Comparison of ENCODE assay signal across 8 cellular contexts in the genomic region with DNA sequence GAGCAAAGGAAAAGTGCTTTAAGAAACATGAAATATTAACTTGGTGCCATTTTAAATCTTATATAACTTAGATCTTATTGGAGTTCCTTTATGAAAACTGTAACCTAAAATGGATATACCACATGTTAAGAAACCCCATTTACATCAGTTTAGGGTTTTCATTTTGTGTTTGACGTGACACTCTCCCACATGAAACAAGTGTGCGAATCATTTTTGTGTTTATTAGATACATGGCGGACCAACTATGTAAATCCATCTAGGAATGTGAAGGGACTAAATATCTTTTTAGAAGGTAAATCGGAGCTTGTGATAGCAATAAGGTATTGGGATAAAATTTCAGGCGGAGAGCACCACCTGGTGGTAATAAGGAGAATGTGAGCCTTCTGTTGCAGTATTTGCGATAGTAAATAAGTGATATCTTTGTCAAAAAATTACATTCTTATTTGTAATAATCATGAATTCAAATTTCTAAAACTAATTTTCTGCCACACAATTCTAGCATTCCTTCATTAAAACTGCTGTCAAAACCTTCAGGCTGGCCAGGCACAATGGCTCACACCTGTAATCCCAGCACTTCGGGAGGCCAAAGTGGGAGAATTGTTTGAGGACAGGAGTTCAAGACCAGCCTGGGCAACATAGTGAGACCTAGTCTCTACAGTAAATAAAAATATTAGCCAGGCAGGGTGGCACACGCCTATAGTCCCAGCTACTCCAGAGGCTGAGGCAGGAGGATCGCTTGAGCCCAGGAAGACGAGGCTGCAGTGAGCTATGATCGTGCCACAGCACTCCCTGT. TPM values are rescaled to one million over a fixed set of nuclear protein-coding genes. Genes with fewer than 3 reads are reported as not detected.
DNase-seq lines count a peak whose midpoint lies in the region; ATAC-seq, FAIRE-seq and TF ChIP-seq lines count a peak whose summit lies in the region.

No MANE protein-coding gene starts in this region.

- H3K27ac Mint-ChIP-seq in CD4-positive, CD25-positive, alpha-beta regulatory T cell, result peak overlapping the region; percentile 89 to 98 (median 95)
- H3K27ac Mint-ChIP-seq in activated T-helper 1 cell treated with anti-CD3 and anti-CD28 coated beads, Interleukin-12 subunit alpha, Interleukin-12 subunit beta, Interleukin-2, Interleukin-4 antibody, amounts not matched to agents 30 ng/mL and 10 ng/mL and 1 ng/mL, durations not matched to agents 14 hours and 24 hours and 36 hours, result peak overlapping the region; percentile 94

- peak overlapping the region; percentile 99 for H3K27ac ChIP-seq in CD4-positive, CD25-positive, alpha-beta regulatory T cell (ENCODE audit: insufficient read depth, low read length, poor library complexity, severe bottlenecking)
- H3K27ac ChIP-seq in foreskin keratinocyte, result no peak overlapping the region

- no peaks in the 10 kb centered on the region for H3K9me3 ChIP-seq in CD4-positive, CD25-positive, alpha-beta regulatory T cell (ENCODE audit: control insufficient read depth in 2 of 2, low read length in 2 of 2)

- peak; percentile 90 for TF ChIP-seq CTCF in foreskin keratinocyte (conservative IDR thresholded peaks at IDR 0.05)

- peak overlapping the region; percentile 23 to 77 (median 49) for H3K4me3 Mint-ChIP-seq in CD4-positive, CD25-positive, alpha-beta regulatory T cell
- peak overlapping the region; percentile 70 for H3K4me3 Mint-ChIP-seq in activated T-helper 1 cell treated with anti-CD3 and anti-CD28 coated beads, Interleukin-12 subunit alpha, Interleukin-12 subunit beta, Interleukin-2, Interleukin-4 antibody, amounts not matched to agents 30 ng/mL and 10 ng/mL and 1 ng/mL, durations not matched to agents 14 hours and 24 hours and 36 hours

- DNase-seq in CD4-positive, CD25-positive, alpha-beta regulatory T cell, result peak; percentile 42 to 83 (median 75)
- DNase-seq in GM19239 (ENCODE audit: insufficient read length, low spot score) (no peak), NCI-H446 treated with DMSO at 0.1 percent for 48 hours (lab: John Stamatoyannopoulos, UW) (peak; percentile 15), foreskin keratinocyte (peak in 1 of 2 donors; percentile 38), pulmonary artery endothelial cell (ENCODE audit: low read depth, low spot score) (peak; percentile 29), NK-92 (lab: John Stamatoyannopoulos, UW; ENCODE audit: unreplicated experiment) (no peak)
- no peak for DNase-seq in activated T-helper 1 cell treated with anti-CD3 and anti-CD28 coated beads, Interleukin-12 subunit alpha, Interleukin-12 subunit beta, Interleukin-2, Interleukin-4 antibody, amounts not matched to agents 30 ng/mL and 10 ng/mL and 1 ng/mL, durations not matched to agents 14 hours and 24 hours and 36 hours (ENCODE audit: low spot score)

- ATAC-seq in CD4-positive, CD25-positive, alpha-beta regulatory T cell (ENCODE audit: low read depth in 2 of 2), result peak; percentile 54 to 63
- ATAC-seq in foreskin keratinocyte (no peak), GM19467 (IDR thresholded peaks at IDR 0.05; ENCODE audit: unreplicated experiment) (no peak)

- peak overlapping the region; percentile 69 for H3K4me3 ChIP-seq in CD4-positive, CD25-positive, alpha-beta regulatory T cell (ENCODE audit: low read depth, low read length)

- intact Hi-C loops in activated T-helper 1 cell treated with anti-CD3 and anti-CD28 coated beads, Interleukin-12 subunit alpha, Interleukin-12 subunit beta, Interleukin-2, Interleukin-4 antibody, amounts not matched to agents 30 ng/mL and 10 ng/mL and 1 ng/mL, durations not matched to agents 14 hours and 24 hours and 36 hours (cut with micrococcal nuclease), result loop anchor here (1.0 to 5.0 kb wide), 10 partner anchors 24 to 326 kb away; partner anchors contain the start of genes COL9A2, SMAP2 and ZMPSTE24

- FAIRE-seq in GM19239 (lab: Jason Lieb, UNC), result peak; percentile 93

- peaks cover 21% of the 10 kb centered on the region for H3K36me3 Mint-ChIP-seq in CD4-positive, CD25-positive, alpha-beta regulatory T cell
- peaks cover 43% of the 10 kb centered on the region for H3K36me3 Mint-ChIP-seq in activated T-helper 1 cell treated with anti-CD3 and anti-CD28 coated beads, Interleukin-12 subunit alpha, Interleukin-12 subunit beta, Interleukin-2, Interleukin-4 antibody, amounts not matched to agents 30 ng/mL and 10 ng/mL and 1 ng/mL, durations not matched to agents 14 hours and 24 hours and 36 hours (ENCODE audit: low read depth)

- H3K27me3 Mint-ChIP-seq in CD4-positive, CD25-positive, alpha-beta regulatory T cell, result no peaks in the 10 kb centered on the region
- no peaks in the 10 kb centered on the region for H3K27me3 Mint-ChIP-seq in activated T-helper 1 cell treated with anti-CD3 and anti-CD28 coated beads, Interleukin-12 subunit alpha, Interleukin-12 subunit beta, Interleukin-2, Interleukin-4 antibody, amounts not matched to agents 30 ng/mL and 10 ng/mL and 1 ng/mL, durations not matched to agents 14 hours and 24 hours and 36 hours (ENCODE audit: insufficient read depth)

- H3K9me3 Mint-ChIP-seq in CD4-positive, CD25-positive, alpha-beta regulatory T cell, result peaks cover 0 to 3% (median 0%) of the 10 kb centered on the region in 7 donors
- H3K9me3 Mint-ChIP-seq in activated T-helper 1 cell treated with anti-CD3 and anti-CD28 coated beads, Interleukin-12 subunit alpha, Interleukin-12 subunit beta, Interleukin-2, Interleukin-4 antibody, amounts not matched to agents 30 ng/mL and 10 ng/mL and 1 ng/mL, durations not matched to agents 14 hours and 24 hours and 36 hours, result no peaks in the 10 kb centered on the region

- H3K36me3 ChIP-seq in CD4-positive, CD25-positive, alpha-beta regulatory T cell (ENCODE audit: control insufficient read depth, insufficient read depth, low read length), result peaks cover 46% of the 10 kb centered on the region

- peaks cover 40 to 79% (median 62%) of the 10 kb centered on the region in 4 donors for H3K4me1 Mint-ChIP-seq in CD4-positive, CD25-positive, alpha-beta regulatory T cell
- H3K4me1 Mint-ChIP-seq in activated T-helper 1 cell treated with anti-CD3 and anti-CD28 coated beads, Interleukin-12 subunit alpha, Interleukin-12 subunit beta, Interleukin-2, Interleukin-4 antibody, amounts not matched to agents 30 ng/mL and 10 ng/mL and 1 ng/mL, durations not matched to agents 14 hours and 24 hours and 36 hours (ENCODE audit: low read depth), result peaks cover 75% of the 10 kb centered on the region

- peaks cover 56% of the 10 kb centered on the region for H3K4me1 ChIP-seq in CD4-positive, CD25-positive, alpha-beta regulatory T cell (ENCODE audit: control insufficient read depth, insufficient read depth, low read length, poor library complexity, severe bottlenecking)
- H3K4me1 ChIP-seq in foreskin keratinocyte, result no peaks in the 10 kb centered on the region

- H3K27me3 ChIP-seq in CD4-positive, CD25-positive, alpha-beta regulatory T cell (ENCODE audit: control insufficient read depth, insufficient read depth, low read length), result no peaks in the 10 kb centered on the region
- H3K27me3 ChIP-seq in foreskin keratinocyte, result no peaks in the 10 kb centered on the region

RNA-seq across cellular contexts. Expression of gene SMAP2, which starts 31.3 kb away (rescaled TPM):
- 341 TPM for total RNA-seq in CD4-positive, CD25-positive, alpha-beta regulatory T cell
- 100 to 1,000 TPM; 297 to 472 (median 407) TPM for polyA plus RNA-seq in CD4-positive, CD25-positive, alpha-beta regulatory T cell
- 196 and 201 TPM in 2 replicates for total RNA-seq in activated T-helper 1 cell treated with anti-CD3 and anti-CD28 coated beads, Interleukin-12 subunit alpha, Interleukin-12 subunit beta, Interleukin-2, Interleukin-4 antibody, amounts not matched to agents 30 ng/mL and 10 ng/mL and 1 ng/mL, durations not matched to agents 14 hours and 24 hours and 36 hours
- total RNA-seq in foreskin keratinocyte (20.4 and 20.9 TPM in 2 replicates), pulmonary artery endothelial cell (6.4 and 9.4 TPM in 2 replicates)
- polyA plus RNA-seq in foreskin keratinocyte, result 15.8 and 18.5 TPM in 2 replicates

RNA-seq across cellular contexts. Expression of gene ZFP69B, which starts 45.4 kb away (rescaled TPM):
- 2.1 TPM for total RNA-seq in CD4-positive, CD25-positive, alpha-beta regulatory T cell
- polyA plus RNA-seq in CD4-positive, CD25-positive, alpha-beta regulatory T cell, result 1 to 10 TPM; 1.3 to 2.6 (median 1.8) TPM
- 5.1 and 5.8 TPM in 2 replicates for total RNA-seq in activated T-helper 1 cell treated with anti-CD3 and anti-CD28 coated beads, Interleukin-12 subunit alpha, Interleukin-12 subunit beta, Interleukin-2, Interleukin-4 antibody, amounts not matched to agents 30 ng/mL and 10 ng/mL and 1 ng/mL, durations not matched to agents 14 hours and 24 hours and 36 hours
- total RNA-seq in foreskin keratinocyte, result 3.2 and 4.2 TPM in 2 replicates
- 0.83 and 0.97 TPM in 2 replicates for polyA plus RNA-seq in foreskin keratinocyte
- total RNA-seq in pulmonary artery endothelial cell, result 2.6 and 2.8 TPM in 2 replicates

Comparison
In these comparisons a context has a peak if more than half of its experiments do, and no peak if none do; other contexts are left out.
1. ATAC-seq: peak in CD4-positive, CD25-positive, alpha-beta regulatory T cell (2 of 2); none in foreskin keratinocyte (single experiment) and GM19467 (single experiment).
2. DNase-seq: peak in CD4-positive, CD25-positive, alpha-beta regulatory T cell (3 of 3), NCI-H446 treated with DMSO at 0.1 percent for 48 hours (single experiment) and pulmonary artery endothelial cell (single experiment); none in GM19239 (single experiment), activated T-helper 1 cell treated with anti-CD3 and anti-CD28 coated beads, Interleukin-12 subunit alpha, Interleukin-12 subunit beta, Interleukin-2, Interleukin-4 antibody, amounts not matched to agents 30 ng/mL and 10 ng/mL and 1 ng/mL, durations not matched to agents 14 hours and 24 hours and 36 hours (single experiment) and NK-92 (single experiment).